In genomic region chr6:118896339-118897136, GRCh38 we compare ENCODE assay signal across 1 cellular context.
TF ChIP-seq lines count a peak whose summit lies in the region.

No MANE protein-coding gene starts in this region.

TF ChIP-seq in H1, 55 proteins besides CTCF, POLR2A, EP300 and RAD21:
- TF ChIP-seq POU5F1 (IDR thresholded peaks at IDR 0.05; ENCODE audit: low read depth, low read length) (no peak), KDM1A (IDR thresholded peaks at IDR 0.05; ENCODE audit: borderline replicate concordance, low read length) (no peak), POLR2AphosphoS5 (IDR thresholded peaks at IDR 0.05; ENCODE audit: low read depth, low read length) (peak; percentile 54; the same call in 1 of the 2 replicates), JUND (IDR thresholded peaks at IDR 0.05; ENCODE audit: low read length) (peak; percentile 60; the same call in 1 of the 2 replicates), CBX8 (IDR thresholded peaks at IDR 0.05; ENCODE audit: borderline replicate concordance, low read depth, low read length) (no peak), CHD2 (IDR thresholded peaks at IDR 0.05; ENCODE audit: low read length) (no peak), BRCA1 (IDR thresholded peaks at IDR 0.05; ENCODE audit: low read depth, low read length) (no peak), YY1 (IDR thresholded peaks at IDR 0.05; ENCODE audit: low read depth, low read length) (no peak), BACH1 (IDR thresholded peaks at IDR 0.05; ENCODE audit: low read length) (peak; percentile 98), ZNF274 (IDR thresholded peaks at IDR 0.05; ENCODE audit: borderline replicate concordance, extremely low read depth, low read length) (no peak), TAF7 (optimal IDR thresholded peaks at IDR 0.05; ENCODE audit: borderline replicate concordance, low read depth, low read length) (no peak), GABPA (IDR thresholded peaks at IDR 0.05; ENCODE audit: borderline replicate concordance, insufficient read depth, low read length) (no peak), TBP (IDR thresholded peaks at IDR 0.05; ENCODE audit: low read depth, low read length) (no peak), TCF12 (IDR thresholded peaks at IDR 0.05; ENCODE audit: low read depth, low read length) (no peak), CEBPB (IDR thresholded peaks at IDR 0.05; ENCODE audit: low read depth, low read length) (no peak), KDM4A (IDR thresholded peaks at IDR 0.05; ENCODE audit: low read depth, low read length, severe bottlenecking) (no peak), SIN3A (conservative IDR thresholded peaks at IDR 0.05 in 1 of 2, IDR thresholded peaks at IDR 0.05 in 1 of 2; ENCODE audit: low read depth in 1 of 2, low read length in 2 of 2) (no peak), RXRA (IDR thresholded peaks at IDR 0.05; ENCODE audit: insufficient read depth, low read depth, low read length) (no peak), PHF8 (conservative IDR thresholded peaks at IDR 0.05; ENCODE audit: low read depth, low read length) (no peak), JUN (IDR thresholded peaks at IDR 0.05; ENCODE audit: low read depth, low read length) (no peak), SUZ12 (IDR thresholded peaks at IDR 0.05; ENCODE audit: low read length) (no peak), HDAC6 (IDR thresholded peaks at IDR 0.05; ENCODE audit: low read depth, low read length) (no peak), NRF1 (IDR thresholded peaks at IDR 0.05; ENCODE audit: low read depth, low read length) (no peak), MAFK (IDR thresholded peaks at IDR 0.05; ENCODE audit: low read depth, low read length) (peak; percentile 95), SAP30 (IDR thresholded peaks at IDR 0.05; ENCODE audit: insufficient read depth, insufficient replicate concordance, low read length) (no peak), CBX5 (IDR thresholded peaks at IDR 0.05; ENCODE audit: low read depth, low read length) (no peak), NANOG (IDR thresholded peaks at IDR 0.05; ENCODE audit: insufficient read depth, low read depth, low read length, poor library complexity, severe bottlenecking) (no peak), EZH2 (IDR thresholded peaks at IDR 0.05; ENCODE audit: low read depth, low read length, severe bottlenecking) (no peak), CHD7 (IDR thresholded peaks at IDR 0.05; ENCODE audit: insufficient replicate concordance, low read length) (no peak), ASH2L (IDR thresholded peaks at IDR 0.05; ENCODE audit: low read length) (no peak), SP2 (IDR thresholded peaks at IDR 0.05; ENCODE audit: low read length) (no peak), CTBP2 (IDR thresholded peaks at IDR 0.05; ENCODE audit: borderline replicate concordance, insufficient read depth, insufficient read length, low read length) (no peak), GTF2F1 (IDR thresholded peaks at IDR 0.05; ENCODE audit: borderline replicate concordance, low read depth, low read length) (no peak), TEAD4 (IDR thresholded peaks at IDR 0.05; ENCODE audit: low read depth, low read length) (no peak), BCL11A (IDR thresholded peaks at IDR 0.05; ENCODE audit: low read depth in 2 of 2, low read length in 2 of 2) (no peak), EGR1 (IDR thresholded peaks at IDR 0.05; ENCODE audit: borderline replicate concordance, low read depth, low read length) (no peak), CHD1 (IDR thresholded peaks at IDR 0.05; ENCODE audit: low read depth, low read length) (peak; percentile 19; the same call in 1 of the 2 replicates), SRF (IDR thresholded peaks at IDR 0.05; ENCODE audit: low read depth, low read length) (no peak), ATF3 (IDR thresholded peaks at IDR 0.05; ENCODE audit: insufficient read depth, low read depth, low read length) (no peak), FOSL1 (IDR thresholded peaks at IDR 0.05; ENCODE audit: insufficient read depth, low read depth, low read length) (no peak)
- TF ChIP-seq, protein P1, sequence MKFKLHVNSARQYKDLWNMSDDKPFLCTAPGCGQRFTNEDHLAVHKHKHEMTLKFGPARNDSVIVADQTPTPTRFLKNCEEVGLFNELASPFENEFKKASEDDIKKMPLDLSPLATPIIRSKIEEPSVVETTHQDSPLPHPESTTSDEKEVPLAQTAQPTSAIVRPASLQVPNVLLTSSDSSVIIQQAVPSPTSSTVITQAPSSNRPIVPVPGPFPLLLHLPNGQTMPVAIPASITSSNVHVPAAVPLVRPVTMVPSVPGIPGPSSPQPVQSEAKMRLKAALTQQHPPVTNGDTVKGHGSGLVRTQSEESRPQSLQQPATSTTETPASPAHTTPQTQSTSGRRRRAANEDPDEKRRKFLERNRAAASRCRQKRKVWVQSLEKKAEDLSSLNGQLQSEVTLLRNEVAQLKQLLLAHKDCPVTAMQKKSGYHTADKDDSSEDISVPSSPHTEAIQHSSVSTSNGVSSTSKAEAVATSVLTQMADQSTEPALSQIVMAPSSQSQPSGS (IDR thresholded peaks at IDR 0.05; ENCODE audit: low read length), result no peak; the same call in 1 of the 2 replicates
- TF ChIP-seq, protein P2, sequence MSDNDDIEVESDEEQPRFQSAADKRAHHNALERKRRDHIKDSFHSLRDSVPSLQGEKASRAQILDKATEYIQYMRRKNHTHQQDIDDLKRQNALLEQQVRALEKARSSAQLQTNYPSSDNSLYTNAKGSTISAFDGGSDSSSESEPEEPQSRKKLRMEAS (IDR thresholded peaks at IDR 0.05), result no peak
